1 cellular context compared by ENCODE assay signal in genomic region chr6:72411872-72412708, GRCh38.
A peak's percentile ranks its signal among the peaks of the same experiment; 100 is the strongest.
TF ChIP-seq lines count a peak whose summit lies in the region.

No MANE protein-coding gene starts in this region.

TF ChIP-seq in GM12878, 131 proteins besides CTCF, POLR2A, EP300 and RAD21 (continued from another document and continues in another):
- TF ChIP-seq, protein P1, sequence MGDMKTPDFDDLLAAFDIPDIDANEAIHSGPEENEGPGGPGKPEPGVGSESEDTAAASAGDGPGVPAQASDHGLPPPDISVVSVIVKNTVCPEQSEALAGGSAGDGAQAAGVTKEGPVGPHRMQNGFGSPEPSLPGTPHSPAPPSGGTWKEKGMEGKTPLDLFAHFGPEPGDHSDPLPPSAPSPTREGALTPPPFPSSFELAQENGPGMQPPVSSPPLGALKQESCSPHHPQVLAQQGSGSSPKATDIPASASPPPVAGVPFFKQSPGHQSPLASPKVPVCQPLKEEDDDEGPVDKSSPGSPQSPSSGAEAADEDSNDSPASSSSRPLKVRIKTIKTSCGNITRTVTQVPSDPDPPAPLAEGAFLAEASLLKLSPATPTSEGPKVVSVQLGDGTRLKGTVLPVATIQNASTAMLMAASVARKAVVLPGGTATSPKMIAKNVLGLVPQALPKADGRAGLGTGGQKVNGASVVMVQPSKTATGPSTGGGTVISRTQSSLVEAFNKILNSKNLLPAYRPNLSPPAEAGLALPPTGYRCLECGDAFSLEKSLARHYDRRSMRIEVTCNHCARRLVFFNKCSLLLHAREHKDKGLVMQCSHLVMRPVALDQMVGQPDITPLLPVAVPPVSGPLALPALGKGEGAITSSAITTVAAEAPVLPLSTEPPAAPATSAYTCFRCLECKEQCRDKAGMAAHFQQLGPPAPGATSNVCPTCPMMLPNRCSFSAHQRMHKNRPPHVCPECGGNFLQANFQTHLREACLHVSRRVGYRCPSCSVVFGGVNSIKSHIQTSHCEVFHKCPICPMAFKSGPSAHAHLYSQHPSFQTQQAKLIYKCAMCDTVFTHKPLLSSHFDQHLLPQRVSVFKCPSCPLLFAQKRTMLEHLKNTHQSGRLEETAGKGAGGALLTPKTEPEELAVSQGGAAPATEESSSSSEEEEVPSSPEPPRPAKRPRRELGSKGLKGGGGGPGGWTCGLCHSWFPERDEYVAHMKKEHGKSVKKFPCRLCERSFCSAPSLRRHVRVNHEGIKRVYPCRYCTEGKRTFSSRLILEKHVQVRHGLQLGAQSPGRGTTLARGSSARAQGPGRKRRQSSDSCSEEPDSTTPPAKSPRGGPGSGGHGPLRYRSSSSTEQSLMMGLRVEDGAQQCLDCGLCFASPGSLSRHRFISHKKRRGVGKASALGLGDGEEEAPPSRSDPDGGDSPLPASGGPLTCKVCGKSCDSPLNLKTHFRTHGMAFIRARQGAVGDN (IDR thresholded peaks at IDR 0.05): no peak
- TF ChIP-seq, protein P2, sequence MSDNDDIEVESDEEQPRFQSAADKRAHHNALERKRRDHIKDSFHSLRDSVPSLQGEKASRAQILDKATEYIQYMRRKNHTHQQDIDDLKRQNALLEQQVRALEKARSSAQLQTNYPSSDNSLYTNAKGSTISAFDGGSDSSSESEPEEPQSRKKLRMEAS (IDR thresholded peaks at IDR 0.05; ENCODE audit: low read depth, low read length): no peak
- TF ChIP-seq CEBPZ (IDR thresholded peaks at IDR 0.05; ENCODE audit: low read depth, low read length) (no peak), RUNX3 (IDR thresholded peaks at IDR 0.05; ENCODE audit: low read length) (peak; percentile 52), CEBPB (IDR thresholded peaks at IDR 0.05; ENCODE audit: borderline replicate concordance in 1 of 2, low read depth in 2 of 2, low read length in 2 of 2) (no peak), ZNF207 (IDR thresholded peaks at IDR 0.05; ENCODE audit: borderline replicate concordance) (0 out of 2 replicates have a peak, but pooled peaks have one; percentile 24), RB1 (IDR thresholded peaks at IDR 0.05; ENCODE audit: borderline replicate concordance) (0 out of 2 replicates have a peak, but pooled peaks have one; percentile 75), MYB (IDR thresholded peaks at IDR 0.05; ENCODE audit: borderline replicate concordance, low read depth, low read length) (no peak), RELB (IDR thresholded peaks at IDR 0.05; ENCODE audit: low read depth) (no peak), POU2F2 (IDR thresholded peaks at IDR 0.05; ENCODE audit: borderline replicate concordance, low read depth, low read length) (peak; percentile 89; the same call in 1 of the 3 replicates), CREM (IDR thresholded peaks at IDR 0.05; ENCODE audit: low read depth) (peak; percentile 22; the same call in 1 of the 2 replicates), CBFB (IDR thresholded peaks at IDR 0.05; ENCODE audit: low read depth) (no peak), JUND (IDR thresholded peaks at IDR 0.05; ENCODE audit: low read depth, low read length) (no peak), SIN3A (IDR thresholded peaks at IDR 0.05; ENCODE audit: low read depth, low read length) (no peak), WRNIP1 (IDR thresholded peaks at IDR 0.05; ENCODE audit: borderline replicate concordance, low read depth, low read length) (0 out of 2 replicates have a peak, but pooled peaks have one; percentile 76), RFX5 (IDR thresholded peaks at IDR 0.05; ENCODE audit: low read depth, low read length) (no peak), CREB1 (IDR thresholded peaks at IDR 0.05; ENCODE audit: low read depth) (0 out of 2 replicates have a peak, but pooled peaks have one; percentile 26), ESRRA (IDR thresholded peaks at IDR 0.05; ENCODE audit: low read length) (no peak), PAX8 (IDR thresholded peaks at IDR 0.05) (no peak), MYC (IDR thresholded peaks at IDR 0.05; ENCODE audit: insufficient read depth, insufficient read length, insufficient replicate concordance, low read length, severe bottlenecking) (no peak), RBBP5 (conservative IDR thresholded peaks at IDR 0.05) (no peak), NKRF (conservative IDR thresholded peaks at IDR 0.05) (no peak), HDGF (IDR thresholded peaks at IDR 0.05) (no peak), GATAD2B (conservative IDR thresholded peaks at IDR 0.05; ENCODE audit: low read depth) (no peak), ZNF622 (IDR thresholded peaks at IDR 0.05) (no peak), ZSCAN29 (IDR thresholded peaks at IDR 0.05) (no peak), SMC3 (IDR thresholded peaks at IDR 0.05; ENCODE audit: borderline replicate concordance, low read length) (peak; percentile 100), TARDBP (IDR thresholded peaks at IDR 0.05; ENCODE audit: borderline replicate concordance) (no peak), SREBF1 (IDR thresholded peaks at IDR 0.05; ENCODE audit: low read length) (no peak), TCF12 (IDR thresholded peaks at IDR 0.05; ENCODE audit: low read depth, low read length) (no peak), SMAD1 (IDR thresholded peaks at IDR 0.05; ENCODE audit: low read depth, partially characterized antibody) (no peak), YY1 (IDR thresholded peaks at IDR 0.05; ENCODE audit: low read depth, low read length) (peak; percentile 86), MXI1 (IDR thresholded peaks at IDR 0.05; ENCODE audit: low read depth, low read length) (no peak), ZBTB33 (IDR thresholded peaks at IDR 0.05) (no peak), CHD1 (IDR thresholded peaks at IDR 0.05; ENCODE audit: low read depth, low read length) (no peak), RAD51 (IDR thresholded peaks at IDR 0.05) (no peak), STAT1 (conservative IDR thresholded peaks at IDR 0.05) (0 out of 2 replicates have a peak, but pooled peaks have one; percentile 60), NFIC (IDR thresholded peaks at IDR 0.05; ENCODE audit: low read depth, low read length) (no peak), NRF1 (conservative IDR thresholded peaks at IDR 0.05; ENCODE audit: low read depth, low read length) (no peak), BMI1 (IDR thresholded peaks at IDR 0.05; ENCODE audit: borderline replicate concordance) (0 out of 2 replicates have a peak, but pooled peaks have one; percentile 10), CBX3 (IDR thresholded peaks at IDR 0.05; ENCODE audit: borderline replicate concordance, low read depth) (no peak), SRF (IDR thresholded peaks at IDR 0.05; ENCODE audit: low read depth in 2 of 2, low read length in 2 of 2) (0 out of 4 replicates have a peak, but pooled peaks of 1 of the 2 experiments have one; percentile 10), TAF1 (IDR thresholded peaks at IDR 0.05; ENCODE audit: borderline replicate concordance, low read depth, low read length) (no peak), NBN (IDR thresholded peaks at IDR 0.05) (no peak)
- TF ChIP-seq, protein P3, sequence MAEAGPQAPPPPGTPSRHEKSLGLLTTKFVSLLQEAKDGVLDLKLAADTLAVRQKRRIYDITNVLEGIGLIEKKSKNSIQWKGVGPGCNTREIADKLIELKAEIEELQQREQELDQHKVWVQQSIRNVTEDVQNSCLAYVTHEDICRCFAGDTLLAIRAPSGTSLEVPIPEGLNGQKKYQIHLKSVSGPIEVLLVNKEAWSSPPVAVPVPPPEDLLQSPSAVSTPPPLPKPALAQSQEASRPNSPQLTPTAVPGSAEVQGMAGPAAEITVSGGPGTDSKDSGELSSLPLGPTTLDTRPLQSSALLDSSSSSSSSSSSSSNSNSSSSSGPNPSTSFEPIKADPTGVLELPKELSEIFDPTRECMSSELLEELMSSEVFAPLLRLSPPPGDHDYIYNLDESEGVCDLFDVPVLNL (IDR thresholded peaks at IDR 0.05; ENCODE audit: low read depth, low read length): no peak
- TF ChIP-seq, protein P4, sequence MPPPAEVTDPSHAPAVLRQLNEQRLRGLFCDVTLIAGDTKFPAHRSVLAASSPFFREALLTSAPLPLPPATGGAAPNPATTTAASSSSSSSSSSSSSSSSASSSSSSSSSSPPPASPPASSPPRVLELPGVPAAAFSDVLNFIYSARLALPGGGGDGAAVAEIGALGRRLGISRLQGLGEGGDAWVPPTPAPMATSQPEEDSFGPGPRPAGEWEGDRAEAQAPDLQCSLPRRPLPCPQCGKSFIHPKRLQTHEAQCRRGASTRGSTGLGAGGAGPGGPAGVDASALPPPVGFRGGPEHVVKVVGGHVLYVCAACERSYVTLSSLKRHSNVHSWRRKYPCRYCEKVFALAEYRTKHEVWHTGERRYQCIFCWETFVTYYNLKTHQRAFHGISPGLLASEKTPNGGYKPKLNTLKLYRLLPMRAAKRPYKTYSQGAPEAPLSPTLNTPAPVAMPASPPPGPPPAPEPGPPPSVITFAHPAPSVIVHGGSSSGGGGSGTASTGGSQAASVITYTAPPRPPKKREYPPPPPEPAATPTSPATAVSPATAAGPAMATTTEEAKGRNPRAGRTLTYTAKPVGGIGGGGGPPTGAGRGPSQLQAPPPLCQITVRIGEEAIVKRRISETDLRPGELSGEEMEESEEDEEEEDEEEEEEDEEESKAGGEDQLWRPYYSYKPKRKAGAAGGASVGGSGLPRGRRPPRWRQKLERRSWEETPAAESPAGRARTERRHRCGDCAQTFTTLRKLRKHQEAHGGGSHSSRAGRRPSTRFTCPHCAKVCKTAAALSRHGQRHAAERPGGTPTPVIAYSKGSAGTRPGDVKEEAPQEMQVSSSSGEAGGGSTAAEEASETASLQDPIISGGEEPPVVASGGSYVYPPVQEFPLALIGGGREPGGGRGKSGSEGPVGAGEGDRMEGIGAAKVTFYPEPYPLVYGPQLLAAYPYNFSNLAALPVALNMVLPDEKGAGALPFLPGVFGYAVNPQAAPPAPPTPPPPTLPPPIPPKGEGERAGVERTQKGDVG (CRISPR knock-in tag; IDR thresholded peaks at IDR 0.05): no peak
- TF ChIP-seq, protein P5, sequence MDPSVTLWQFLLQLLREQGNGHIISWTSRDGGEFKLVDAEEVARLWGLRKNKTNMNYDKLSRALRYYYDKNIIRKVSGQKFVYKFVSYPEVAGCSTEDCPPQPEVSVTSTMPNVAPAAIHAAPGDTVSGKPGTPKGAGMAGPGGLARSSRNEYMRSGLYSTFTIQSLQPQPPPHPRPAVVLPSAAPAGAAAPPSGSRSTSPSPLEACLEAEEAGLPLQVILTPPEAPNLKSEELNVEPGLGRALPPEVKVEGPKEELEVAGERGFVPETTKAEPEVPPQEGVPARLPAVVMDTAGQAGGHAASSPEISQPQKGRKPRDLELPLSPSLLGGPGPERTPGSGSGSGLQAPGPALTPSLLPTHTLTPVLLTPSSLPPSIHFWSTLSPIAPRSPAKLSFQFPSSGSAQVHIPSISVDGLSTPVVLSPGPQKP (IDR thresholded peaks at IDR 0.05; ENCODE audit: low read depth, low read length): no peak
